ENCODE assay signal across 8 cellular contexts in genomic region chr15:41971089-41971892, GRCh38. TPM values are rescaled to one million over a fixed set of nuclear protein-coding genes. Genes with fewer than 3 reads are reported as not detected.
A peak's percentile ranks its signal among the peaks of the same experiment; 100 is the strongest.
DNase-seq lines count a peak whose midpoint lies in the region; ATAC-seq and TF ChIP-seq lines count a peak whose summit lies in the region.

No MANE protein-coding gene starts in this region.

- no peak overlapping the region for H3K4me2 ChIP-seq in neural cell (ENCODE audit: low read length)

- peak overlapping the region; percentile 99 for H3K9ac ChIP-seq in NT2/D1 (ENCODE audit: insufficient read length, low read depth)
- peak overlapping the region; percentile 59 for H3K9ac ChIP-seq in neural cell (ENCODE audit: low read length)
- peak overlapping the region in 4 of 5 donors; percentile 80 to 97 (median 90) for H3K9ac ChIP-seq in subcutaneous abdominal adipose tissue (ENCODE audit: low read length in 5 of 5)

- DNase-seq in BE2C (peak; percentile 45), NT2/D1 (ENCODE audit: low read depth, low spot score) (no peak), fibroblast of mammary gland (ENCODE audit: low read depth) (peak; percentile 51)
- DNase-seq in activated T-cell treated with anti-CD3 and anti-CD28 coated beads, Interleukin-2, amount 50 U/mL, for 24 hours, result peak; percentile 79

- H3K27me3 Mint-ChIP-seq in activated T-cell treated with anti-CD3 and anti-CD28 coated beads, Interleukin-2, amount 50 U/mL, for 24 hours, result peaks cover 5% of the 10 kb centered on the region

- TF ChIP-seq CTCF in BE2C (IDR thresholded peaks at IDR 0.05; ENCODE audit: low read depth, low read length), result no peak
- TF ChIP-seq CTCF in fibroblast of mammary gland (conservative IDR thresholded peaks at IDR 0.05; ENCODE audit: control insufficient read depth, insufficient read depth, low read depth, low read length), result no peak
- TF ChIP-seq CTCF in neural cell (IDR thresholded peaks at IDR 0.05; ENCODE audit: poor library complexity, severe bottlenecking), result no peak

- ATAC-seq in GM19043 (IDR thresholded peaks at IDR 0.05; ENCODE audit: low read depth, unreplicated experiment), result peak; percentile 38
- peak; percentile 47 for ATAC-seq in HG03280 (IDR thresholded peaks at IDR 0.05; ENCODE audit: unreplicated experiment)

- H3K4me3 Mint-ChIP-seq in activated T-cell treated with anti-CD3 and anti-CD28 coated beads, Interleukin-2, amount 50 U/mL, for 24 hours, result peak overlapping the region; percentile 88

- H3K36me3 Mint-ChIP-seq in activated T-cell treated with anti-CD3 and anti-CD28 coated beads, Interleukin-2, amount 50 U/mL, for 24 hours (ENCODE audit: low read depth), result peaks cover 28% of the 10 kb centered on the region

- H3K9me2 ChIP-seq in neural cell (ENCODE audit: insufficient read depth, low read length), result no peaks in the 10 kb centered on the region

- no peaks in the 10 kb centered on the region for H3K4me1 ChIP-seq in BE2C
- no peaks in the 10 kb centered on the region for H3K4me1 ChIP-seq in NT2/D1 (ENCODE audit: insufficient read depth, insufficient read length)
- peaks cover 0 to 55% (median 51%) of the 10 kb centered on the region in 5 donors for H3K4me1 ChIP-seq in subcutaneous abdominal adipose tissue (ENCODE audit: control insufficient read depth in 5 of 5, insufficient read depth in 5 of 5, low read length in 5 of 5)

- peaks cover 3% of the 10 kb centered on the region for H3K27me3 ChIP-seq in BE2C
- H3K27me3 ChIP-seq in NT2/D1 (ENCODE audit: insufficient read depth, insufficient read length), result no peaks in the 10 kb centered on the region
- peaks cover 26% of the 10 kb centered on the region for H3K27me3 ChIP-seq in neural cell (ENCODE audit: insufficient read depth, low read depth, low read length)
- H3K27me3 ChIP-seq in subcutaneous abdominal adipose tissue (ENCODE audit: control insufficient read depth in 5 of 5, insufficient read depth in 4 of 5, low read length in 5 of 5), result no peaks in the 10 kb centered on the region

- TF ChIP-seq RAD21 in neural cell (conservative IDR thresholded peaks at IDR 0.05), result no peak

- no peaks in the 10 kb centered on the region for H3K79me2 ChIP-seq in neural cell (replicated peaks; ENCODE audit: insufficient read depth, low read length)

- peak overlapping the region; percentile 98 for H3K27ac Mint-ChIP-seq in activated T-cell treated with anti-CD3 and anti-CD28 coated beads, Interleukin-2, amount 50 U/mL, for 24 hours

- H3K27ac ChIP-seq in neural cell (ENCODE audit: low read length) (no peak overlapping the region), subcutaneous abdominal adipose tissue (ENCODE audit: low read depth, low read length) (peak overlapping the region; percentile 83)

- no peaks in the 10 kb centered on the region for H4K20me1 ChIP-seq in neural cell (ENCODE audit: insufficient read depth)

- H3K9me3 Mint-ChIP-seq in activated T-cell treated with anti-CD3 and anti-CD28 coated beads, Interleukin-2, amount 50 U/mL, for 24 hours, result no peaks in the 10 kb centered on the region

- no peak for TF ChIP-seq EP300 in neural cell (conservative IDR thresholded peaks at IDR 0.05; ENCODE audit: poor library complexity, severe bottlenecking)

- H3K4me3 ChIP-seq in BE2C (ENCODE audit: low read depth, low read length) (peak overlapping the region; percentile 73), NT2/D1 (ENCODE audit: insufficient read length, low read depth) (peak overlapping the region; percentile 97), fibroblast of mammary gland (ENCODE audit: control insufficient read depth, low read depth, low read length) (peak overlapping the region; percentile 72), neural cell (ENCODE audit: low read length) (peak overlapping the region; percentile 90), subcutaneous abdominal adipose tissue (ENCODE audit: low read depth in 1 of 5, low read length in 5 of 5) (peak overlapping the region; percentile 96 to 100 (median 98))

- H3K4me1 Mint-ChIP-seq in activated T-cell treated with anti-CD3 and anti-CD28 coated beads, Interleukin-2, amount 50 U/mL, for 24 hours (ENCODE audit: low read depth), result peaks cover 61% of the 10 kb centered on the region

- no peak overlapping the region for H2AFZ ChIP-seq in neural cell (ENCODE audit: low read depth, low read length)

- H3K9me3 ChIP-seq in BE2C (no peaks in the 10 kb centered on the region), NT2/D1 (ENCODE audit: insufficient read depth, low read length) (no peaks in the 10 kb centered on the region), neural cell (ENCODE audit: low read length) (no peaks in the 10 kb centered on the region), subcutaneous abdominal adipose tissue (ENCODE audit: control insufficient read depth in 5 of 5, low read length in 5 of 5) (no peaks in the 10 kb centered on the region)

- no peaks in the 10 kb centered on the region for H3F3A ChIP-seq in neural cell (ENCODE audit: insufficient read depth, low read length, poor library complexity, severe bottlenecking)

- H3K36me3 ChIP-seq in BE2C, result no peaks in the 10 kb centered on the region
- peaks cover 3% of the 10 kb centered on the region for H3K36me3 ChIP-seq in NT2/D1 (ENCODE audit: insufficient read depth, insufficient read length, low read length)
- no peaks in the 10 kb centered on the region for H3K36me3 ChIP-seq in neural cell (ENCODE audit: insufficient read depth, low read length)
- no peaks in the 10 kb centered on the region for H3K36me3 ChIP-seq in subcutaneous abdominal adipose tissue (ENCODE audit: control insufficient read depth in 5 of 5, insufficient read depth in 5 of 5, low read length in 5 of 5)

TF ChIP-seq in neural cell, 6 proteins besides CTCF, POLR2A, EP300 and RAD21:
- TF ChIP-seq POLR2AphosphoS5 (IDR thresholded peaks at IDR 0.05), result no peak
- no peak for TF ChIP-seq SMC3 (conservative IDR thresholded peaks at IDR 0.05; ENCODE audit: poor library complexity)
- TF ChIP-seq EZH2 (IDR thresholded peaks at IDR 0.05; ENCODE audit: borderline replicate concordance, insufficient read depth, low read length, poor library complexity, severe bottlenecking), result no peak
- TF ChIP-seq REST (IDR thresholded peaks at IDR 0.05; ENCODE audit: borderline replicate concordance), result no peak
- no peak for TF ChIP-seq MXI1 (conservative IDR thresholded peaks at IDR 0.05; ENCODE audit: poor library complexity, severe bottlenecking)
- no peak for TF ChIP-seq TAF1 (IDR thresholded peaks at IDR 0.05; ENCODE audit: low read depth)

RNA-seq across cellular contexts. Expression of gene EHD4, which starts 1.1 kb away (rescaled TPM):
- 2.4 TPM for polyA plus RNA-seq in BE2C (2012; ENCODE audit: insufficient read depth, insufficient read length, low read depth)
- polyA plus RNA-seq in neural cell, result 0.09 and 0.34 TPM in 2 replicates
- 0.58 and 0.73 TPM in 2 replicates for polyA minus RNA-seq in neural cell

RNA-seq across cellular contexts. Expression of gene PLA2G4E, which starts 49.6 kb away (rescaled TPM):
- polyA plus RNA-seq in BE2C (2012; ENCODE audit: insufficient read depth, insufficient read length, low read depth), result not detected
- polyA plus RNA-seq in neural cell, result not detected in 2 replicates
- not detected in 2 replicates for polyA minus RNA-seq in neural cell
